In genomic region chrX:47202316-47202715, GRCh38 we compare ENCODE assay signal across 21 cellular contexts.
"Had no signal": no experiment of that assay in that cellular context is flagged by ENCODE, and none has a peak within 500 bp of the region (broad histone marks: within the 10 kb centered on the region; RNA-seq: fewer than 3 reads in every experiment).

No MANE protein-coding gene starts in this region.

- H3K27ac Mint-ChIP-seq: natural killer cell treated with Interleukin-12 subunit alpha and Interleukin-12 subunit beta and Interleukin-15 and Interleukin-18, amount 100 ng/mL, for 72 hours had no signal

- H3K27ac ChIP-seq: hepatocyte, stomach, thoracic aorta had no signal

- H3K27me3 ChIP-seq: hepatocyte, stomach had no signal

- H3K27me3 Mint-ChIP-seq: natural killer cell treated with Interleukin-12 subunit alpha and Interleukin-12 subunit beta and Interleukin-15 and Interleukin-18, amount 100 ng/mL, for 72 hours had no signal

- H3K9me3 Mint-ChIP-seq: natural killer cell treated with Interleukin-12 subunit alpha and Interleukin-12 subunit beta and Interleukin-15 and Interleukin-18, amount 100 ng/mL, for 72 hours had no signal

- ATAC-seq: left colon, left ventricle myocardium superior, psoas muscle, sciatic nerve had no signal

- H3K4me3 Mint-ChIP-seq: natural killer cell treated with Interleukin-12 subunit alpha and Interleukin-12 subunit beta and Interleukin-15 and Interleukin-18, amount 100 ng/mL, for 72 hours had no signal

- H3K36me3 Mint-ChIP-seq: natural killer cell treated with Interleukin-12 subunit alpha and Interleukin-12 subunit beta and Interleukin-15 and Interleukin-18, amount 100 ng/mL, for 72 hours had no signal

- H3K4me3 ChIP-seq: coronary artery, hepatocyte, lung, psoas muscle, stomach, thoracic aorta had no signal

- DNase-seq: effector CD4-positive, alpha-beta T cell; foreskin melanocyte; head of caudate nucleus; kidney; left colon; left ventricle myocardium superior; mesenchymal stem cell; midbrain; retina; stimulated activated CD4-positive, alpha-beta T cell treated with anti-CD3 and anti-CD28 coated beads, Interleukin-2, amount 100 ng/mL, for 24 hours; stimulated activated CD4-positive, alpha-beta T cell treated with anti-CD3 and anti-CD28 coated beads, Interleukin-4, amount 100 ng/mL, for 4 hours; stimulated activated naive CD4-positive, alpha-beta T cell; stomach; trophoblast cell had no signal

- H3K9me3 ChIP-seq: psoas muscle, stomach, thoracic aorta had no signal
